ENCODE assay signal across 10 cellular contexts in genomic region chr22:20937031-20937793, GRCh38. TPM values are rescaled to one million over a fixed set of nuclear protein-coding genes. Genes with fewer than 3 reads are reported as not detected.
DNase-seq lines count a peak whose midpoint lies in the region; ATAC-seq, FAIRE-seq and TF ChIP-seq lines count a peak whose summit lies in the region.
"Had no signal": no experiment of that assay in that cellular context is flagged by ENCODE, and none has a peak within 500 bp of the region (broad histone marks: within the 10 kb centered on the region; RNA-seq: fewer than 3 reads in every experiment).

No MANE protein-coding gene starts in this region.

- H4K20me1 ChIP-seq in BLaER1 (peaks cover 100% of the 10 kb centered on the region), GM12878 (ENCODE audit: control insufficient read depth, insufficient read depth) (peaks cover 15% of the 10 kb centered on the region)

- H3K4me3 ChIP-seq in BLaER1 (no peak overlapping the region), GM12878 (no peak overlapping the region; the same call in 1 of the 2 replicates)

- TF ChIP-seq CTCF in GM12878 (IDR thresholded peaks at IDR 0.05 in 2 of 3, conservative IDR thresholded peaks at IDR 0.05 in 1 of 3; ENCODE audit: control insufficient read depth in 2 of 3, extremely low read depth in 1 of 3, insufficient read depth in 1 of 3, low read depth in 3 of 3, low read length in 3 of 3), result no peak
- no peak for TF ChIP-seq CTCF in GM10248 (IDR thresholded peaks at IDR 0.05; ENCODE audit: control extremely low read depth, extremely low read depth, low read depth, missing control alignments)

- H3K27ac ChIP-seq in BLaER1 (no peak overlapping the region), GM12878 (ENCODE audit: control insufficient read depth, insufficient read depth) (no peak overlapping the region)

- no peaks in the 10 kb centered on the region for H3K9me3 Mint-ChIP-seq in naive thymus-derived CD8-positive, alpha-beta T cell
- H3K9me3 Mint-ChIP-seq: neural crest cell had no signal

- 76% methylated on average over 12 of the region's 12 CpGs for WGBS in GM12878 (ENCODE audit: insufficient coverage, insufficient replicate concordance, low lambda C conversion rate, missing lambda C conversion rate)

- H3K4me1 ChIP-seq in BLaER1 (peaks cover 46% of the 10 kb centered on the region), GM12878 (ENCODE audit: control insufficient read depth, insufficient read depth, low read length) (no peaks in the 10 kb centered on the region)

- ATAC-seq in GM12878, result peak; percentile 52
- ATAC-seq in naive thymus-derived CD8-positive, alpha-beta T cell, result no peak
- no peak for ATAC-seq in HG02981 (IDR thresholded peaks at IDR 0.05; ENCODE audit: unreplicated experiment)

- H3K9me3 ChIP-seq in BLaER1 (no peaks in the 10 kb centered on the region), GM12878 (replicated peaks; ENCODE audit: control insufficient read depth, insufficient read depth, low read length) (no peaks in the 10 kb centered on the region)

- no peaks in the 10 kb centered on the region for H3K27me3 Mint-ChIP-seq in naive thymus-derived CD8-positive, alpha-beta T cell

- no peak overlapping the region for H2AFZ ChIP-seq in GM12878 (ENCODE audit: control insufficient read depth, low read depth, low read length)

- TF ChIP-seq POLR2A in GM12878 (IDR thresholded peaks at IDR 0.05; ENCODE audit: low read depth, low read length), result no peak
- no peak for TF ChIP-seq POLR2A in GM12892 (IDR thresholded peaks at IDR 0.05; ENCODE audit: low read depth, low read length)

- DNase-seq in GM18507 (ENCODE audit: extremely low spot score, insufficient read length, low read depth), result no peak
- DNase-seq in GM12878 (ENCODE audit: low read depth, low spot score), result no peak
- DNase-seq in naive thymus-derived CD8-positive, alpha-beta T cell, result no peak
- DNase-seq in GM12892 (ENCODE audit: insufficient read length), result no peak
- DNase-seq in dermis blood vessel endothelial cell, result no peak
- DNase-seq in GM10248 (ENCODE audit: extremely low spot score), result no peak

- CTCF ChIA-PET in GM12878 (lab: Yijun Ruan, JAX) (interaction anchor here (0.6 to 1.8 kb wide), 6 partner anchors 11 to 71 kb away, joined by 3 to 5 read pairs (median 3); no protein-coding TSS in a partner anchor), GM10248 (lab: Yijun Ruan, JAX) (interaction anchor here (0.7 to 2.2 kb wide), 6 partner anchors 11 to 65 kb away, joined by 3 to 8 read pairs (median 3); partner anchors contain the start of gene CRKL)

- intact Hi-C loops in GM12878 (cut with micrococcal nuclease; ENCODE audit: unreplicated experiment), result no loop called here

- H3K36me3 ChIP-seq in BLaER1, result peaks cover 91% of the 10 kb centered on the region
- H3K36me3 ChIP-seq in GM12878 (ENCODE audit: control insufficient read depth in 2 of 2, insufficient read depth in 2 of 2, low read length in 1 of 2), result peaks cover 15 to 32% of the 10 kb centered on the region in 2 experiments

- peaks cover 0 to 92% (median 12%) of the 10 kb centered on the region in 3 donors for H3K36me3 Mint-ChIP-seq in naive thymus-derived CD8-positive, alpha-beta T cell

- H3K9ac ChIP-seq in BLaER1, result no peak overlapping the region
- no peak overlapping the region for H3K9ac ChIP-seq in GM12878 (ENCODE audit: control insufficient read depth, insufficient read depth, low read length)

- H3K4me2 ChIP-seq in BLaER1 (peak overlapping the region; percentile 4; the same call in 1 of the 2 replicates), GM12878 (ENCODE audit: control insufficient read depth, insufficient read depth) (peak overlapping the region; percentile 34; the same call in 1 of the 2 replicates)

- peak overlapping the region in 9 of 10 donors; percentile 8 to 88 (median 68) for H3K27ac Mint-ChIP-seq in naive thymus-derived CD8-positive, alpha-beta T cell

- no peak for TF ChIP-seq RAD21 in GM12878 (IDR thresholded peaks at IDR 0.05; ENCODE audit: insufficient read depth, low read depth, low read length)

- H3K27me3 ChIP-seq in BLaER1 (no peaks in the 10 kb centered on the region), GM12878 (replicated peaks in 1 of 2; ENCODE audit: control insufficient read depth in 2 of 2, insufficient read depth in 2 of 2, low read length in 1 of 2) (no peaks in the 10 kb centered on the region)

- peaks cover 36 to 93% (median 80%) of the 10 kb centered on the region in 4 donors for H3K4me1 Mint-ChIP-seq in naive thymus-derived CD8-positive, alpha-beta T cell

- peak overlapping the region; percentile 6 to 81 (median 64) for H3K4me3 Mint-ChIP-seq in naive thymus-derived CD8-positive, alpha-beta T cell
- H3K4me3 Mint-ChIP-seq: neural crest cell had no signal

- POLR2A ChIA-PET in GM12878 (lab: Charles Lee) (interaction anchor here (0.6 to 1.2 kb wide), 5 partner anchors 10 to 17 kb away, joined by 3 to 6 read pairs (median 3); no protein-coding TSS in a partner anchor), GM10248 (lab: Yijun Ruan, JAX) (no interaction called here)
- POLR2A ChIA-PET in naive thymus-derived CD8-positive, alpha-beta T cell (lab: Charles Lee), result interaction anchor here (1.0 kb wide), 1 partner anchor 10 kb away, joined by 3 read pairs; no protein-coding TSS in a partner anchor

- in situ Hi-C loops in GM12878 (cut with MboI), result no loop called here

- H3K79me2 ChIP-seq in GM12878 (ENCODE audit: control insufficient read depth, insufficient read depth, low read length), result peaks cover 79% of the 10 kb centered on the region

- SMC1A ChIA-PET in GM12878 (lab: Charles Lee; ENCODE audit: uncharacterized antibody, unreplicated experiment), result interaction anchor here (1.3 to 1.6 kb wide), 2 partner anchors 15 to 20 kb away, joined by 3 to 4 read pairs; partner anchors contain the start of gene CRKL

- no peak for TF ChIP-seq EP300 in GM12878 (IDR thresholded peaks at IDR 0.05; ENCODE audit: borderline replicate concordance in 1 of 2, control insufficient read depth in 1 of 2, low read depth in 2 of 2, low read length in 2 of 2)

- RAD21 ChIA-PET in GM12878 (lab: Charles Lee; ENCODE audit: unreplicated experiment), result no interaction called here

- peak; percentile 60 for FAIRE-seq in GM18507 (lab: Jason Lieb, UNC)
- no peak for FAIRE-seq in GM12878 (lab: Jason Lieb, UNC)
- no peak for FAIRE-seq in GM12892 (lab: Jason Lieb, UNC)
- FAIRE-seq: endometrium had no signal

- no TSS peak for BruUV-seq in GM12878 (replicated peaks; lab: Mats Ljungman, UMichigan)

RNA-seq across cellular contexts. Expression of gene CRKL, which starts 20.0 kb away (rescaled TPM):
- 54.3 and 59.4 TPM in 2 replicates for total RNA-seq in GM12878 (2013; cell fraction: nucleolus; rRNA removed)
- total RNA-seq in GM12878 (2014; rRNA removed) (30.8 and 36.6 TPM in 2 replicates), GM12878 (2014; rRNA removed; fragmentation: Illumina TruSeq; extraction: Trizol) (25.8 and 25.9 TPM in 2 replicates), GM12878 (2021) (57.8 and 61.2 TPM in 2 replicates), dermis blood vessel endothelial cell (50.2 and 54.4 TPM in 2 replicates)
- polyA plus RNA-seq in GM12878 (2011; ENCODE audit: low read depth), result 22.0 TPM
- polyA plus RNA-seq in GM12878 (2011; rRNA removed) (32.4 and 39.3 TPM in 2 replicates), GM12878 (2014; fragmentation: Illumina TruSeq; extraction: Trizol) (36.7 and 37.5 TPM in 2 replicates), GM12878 (2014; fragmentation: Nextera tagmentation; extraction: Ambion mirVana) (10 to 100 TPM; 12.6 to 17.1 TPM), GM12878 (2014; rRNA removed) (29.9 and 33.4 TPM in 2 replicates), GM12878 (2016; fragmentation: Nextera tagmentation; extraction: Ambion mirVana) (10 to 100 TPM; 32.4 to 33.0 TPM)
- 28.8 and 43.0 TPM in 2 replicates for polyA plus RNA-seq in GM12878 (2011; cell fraction: cytosol; rRNA removed)
- polyA plus RNA-seq in GM12878 (2011; cell fraction: nucleus; rRNA removed), result 22.1 and 24.7 TPM in 2 replicates
- polyA plus RNA-seq in GM12878 (2012), result 27.8 and 37.1 TPM in 2 replicates
- polyA minus RNA-seq in GM12878 (2011; rRNA and poly(A)+ RNA removed), result 45.3 and 48.0 TPM in 2 replicates
- 20.0 and 26.6 TPM in 2 replicates for polyA minus RNA-seq in GM12878 (2011; cell fraction: cytosol; rRNA and poly(A)+ RNA removed)
- polyA minus RNA-seq in GM12878 (2011; cell fraction: nucleus; rRNA and poly(A)+ RNA removed), result 11.0 and 15.2 TPM in 2 replicates
- total RNA-seq in naive thymus-derived CD8-positive, alpha-beta T cell, result 10 to 100 TPM; 75.1 to 79.0 TPM
- polyA plus RNA-seq in naive thymus-derived CD8-positive, alpha-beta T cell, result 10 to 100 TPM; 39.0 to 53.8 (median 40.1) TPM
- 26.4 TPM for polyA plus RNA-seq in GM12892 (2012; ENCODE audit: missing spikeins)

RNA-seq across cellular contexts. Expression of gene AIFM3, which starts 29.8 kb away (rescaled TPM):
- total RNA-seq in GM12878 (2013; cell fraction: nucleolus; rRNA removed), result 0.61 TPM in 1 of 2 replicates, not detected in the other
- total RNA-seq in GM12878 (2014; rRNA removed) (0.11 and 0.34 TPM in 2 replicates), GM12878 (2014; rRNA removed; fragmentation: Illumina TruSeq; extraction: Trizol) (not detected in 2 replicates), GM12878 (2021) (0.26 and 0.40 TPM in 2 replicates), dermis blood vessel endothelial cell (0.05 and 0.17 TPM in 2 replicates)
- not detected for polyA plus RNA-seq in GM12878 (2011; ENCODE audit: low read depth)
- polyA plus RNA-seq in GM12878 (2011; rRNA removed) (not detected in 2 replicates), GM12878 (2014; fragmentation: Illumina TruSeq; extraction: Trizol) (not detected in 2 replicates), GM12878 (2014; fragmentation: Nextera tagmentation; extraction: Ambion mirVana) (not detected), GM12878 (2014; rRNA removed) (0.04 and 0.15 TPM in 2 replicates), GM12878 (2016; fragmentation: Nextera tagmentation; extraction: Ambion mirVana) (under 1 TPM in 1 of 2 experiments, not detected in 1; 0.06 TPM)
- 0.03 TPM in 1 of 2 replicates, not detected in the other for polyA plus RNA-seq in GM12878 (2011; cell fraction: cytosol; rRNA removed)
- polyA plus RNA-seq in GM12878 (2011; cell fraction: nucleus; rRNA removed), result 0.24 and 0.31 TPM in 2 replicates
- polyA plus RNA-seq in GM12878 (2012), result 0.32 and 0.45 TPM in 2 replicates
- polyA minus RNA-seq in GM12878 (2011; rRNA and poly(A)+ RNA removed), result not detected in 2 replicates
- polyA minus RNA-seq in GM12878 (2011; cell fraction: cytosol; rRNA and poly(A)+ RNA removed), result not detected in 2 replicates
- polyA minus RNA-seq in GM12878 (2011; cell fraction: nucleus; rRNA and poly(A)+ RNA removed), result not detected in 2 replicates
- total RNA-seq in naive thymus-derived CD8-positive, alpha-beta T cell, result 1 to 10 TPM in 1 of 2 experiments, under 1 TPM in 1; 0.47 to 1.3 TPM
- polyA plus RNA-seq in naive thymus-derived CD8-positive, alpha-beta T cell, result under 1 TPM; 0.16 to 0.53 (median 0.32) TPM
- not detected for polyA plus RNA-seq in GM12892 (2012; ENCODE audit: missing spikeins)

RNA-seq across cellular contexts. Expression of gene LZTR1, which starts 44.9 kb away (rescaled TPM):
- total RNA-seq in GM12878 (2013; cell fraction: nucleolus; rRNA removed), result 77.5 and 89.4 TPM in 2 replicates
- total RNA-seq in GM12878 (2014; rRNA removed) (31.8 and 35.2 TPM in 2 replicates), GM12878 (2014; rRNA removed; fragmentation: Illumina TruSeq; extraction: Trizol) (13.9 and 14.5 TPM in 2 replicates), GM12878 (2021) (42.8 and 50.3 TPM in 2 replicates), dermis blood vessel endothelial cell (51.6 and 60.9 TPM in 2 replicates)
- polyA plus RNA-seq in GM12878 (2011; ENCODE audit: low read depth), result 10.7 TPM
- polyA plus RNA-seq in GM12878 (2011; rRNA removed) (8.7 and 17.5 TPM in 2 replicates), GM12878 (2014; fragmentation: Illumina TruSeq; extraction: Trizol) (16.6 and 25.1 TPM in 2 replicates), GM12878 (2014; fragmentation: Nextera tagmentation; extraction: Ambion mirVana) (1 to 10 TPM in 1 of 2 experiments, under 1 TPM in 1; 0.82 to 1.1 TPM), GM12878 (2014; rRNA removed) (44.0 and 50.1 TPM in 2 replicates), GM12878 (2016; fragmentation: Nextera tagmentation; extraction: Ambion mirVana) (10 to 100 TPM; 15.0 to 21.2 TPM)
- 12.6 and 20.5 TPM in 2 replicates for polyA plus RNA-seq in GM12878 (2011; cell fraction: cytosol; rRNA removed)
- polyA plus RNA-seq in GM12878 (2011; cell fraction: nucleus; rRNA removed), result 168 and 188 TPM in 2 replicates
- polyA plus RNA-seq in GM12878 (2012), result 19.4 and 21.7 TPM in 2 replicates
- 17.0 and 18.1 TPM in 2 replicates for polyA minus RNA-seq in GM12878 (2011; rRNA and poly(A)+ RNA removed)
- polyA minus RNA-seq in GM12878 (2011; cell fraction: cytosol; rRNA and poly(A)+ RNA removed), result 7.6 TPM in 2 replicates
- polyA minus RNA-seq in GM12878 (2011; cell fraction: nucleus; rRNA and poly(A)+ RNA removed), result 35.8 and 46.1 TPM in 2 replicates
- 100 to 1,000 TPM in 1 of 2 experiments, 10 to 100 TPM in 1; 92.9 to 103 TPM for total RNA-seq in naive thymus-derived CD8-positive, alpha-beta T cell
- polyA plus RNA-seq in naive thymus-derived CD8-positive, alpha-beta T cell, result 10 to 100 TPM in 2 of 3 donors, 1 to 10 TPM in 1; 8.6 to 14.5 (median 12.3) TPM
- 24.9 TPM for polyA plus RNA-seq in GM12892 (2012; ENCODE audit: missing spikeins)
